26 cellular contexts compared by ENCODE assay signal in the genomic region with DNA sequence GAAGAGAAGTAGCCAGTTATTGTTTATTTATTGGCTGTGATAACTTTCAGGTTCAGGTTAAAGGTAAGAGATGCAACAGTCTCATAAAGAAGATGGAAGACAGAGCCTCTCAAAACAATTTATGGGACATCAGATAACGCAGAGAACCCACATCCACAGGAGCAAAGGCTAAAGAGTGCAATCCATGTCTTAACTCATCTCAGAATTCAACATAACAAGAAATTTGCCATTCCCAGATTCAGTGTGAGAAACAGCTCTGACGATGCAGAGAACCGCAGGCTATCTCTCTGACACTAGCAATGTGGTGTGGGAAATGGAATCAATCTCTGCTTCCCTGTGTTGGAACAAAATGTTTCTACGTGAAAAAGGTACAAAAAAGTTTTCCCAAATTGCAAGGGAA. TPM values are rescaled to one million over a fixed set of nuclear protein-coding genes. Genes with fewer than 3 reads are reported as not detected.
"Had no signal": no experiment of that assay in that cellular context is flagged by ENCODE, and none has a peak within 500 bp of the region (broad histone marks: within the 10 kb centered on the region; RNA-seq: fewer than 3 reads in every experiment).

No MANE protein-coding gene starts in this region.

- H3K27ac Mint-ChIP-seq: stimulated activated effector memory CD8-positive, alpha-beta T cell treated with anti-CD3 and anti-CD28 coated beads, Interleukin-12 subunit alpha, Interleukin-12 subunit beta, amount 100 ng/mL, for 72 hours; stimulated activated naive CD8-positive, alpha-beta T cell treated with anti-CD3 and anti-CD28 coated beads, Interleukin-15, Interleukin-2, amounts not matched to agents 100 ng/mL and 50 ng/mL, for 24 hours had no signal

- H3K4me1 ChIP-seq: left ventricle myocardium inferior, prostate gland, sigmoid colon, tibial artery had no signal

- H3K27me3 Mint-ChIP-seq: natural killer cell treated with Interleukin-12 subunit alpha and Interleukin-12 subunit beta and Interleukin-15 and Interleukin-18, amount 100 ng/mL, for 72 hours; stimulated activated naive CD8-positive, alpha-beta T cell treated with anti-CD3 and anti-CD28 coated beads, Interleukin-15, Interleukin-2, amounts not matched to agents 100 ng/mL and 50 ng/mL, for 24 hours had no signal

- DNase-seq: islet precursor cell; left ventricle myocardium inferior; midbrain; mucosa of descending colon; naive thymus-derived CD4-positive, alpha-beta T cell; ovary; retina; right cardiac atrium; sigmoid colon; spleen; stimulated activated CD4-positive, alpha-beta T cell treated with anti-CD3 and anti-CD28 coated beads, Interleukin-4, amount 100 ng/mL, for 24 hours; stimulated activated naive CD4-positive, alpha-beta T cell; tibial artery; trophoblast cell; upper lobe of right lung had no signal

- H3K9me3 ChIP-seq: left ventricle myocardium inferior, mucosa of descending colon, ovary, prostate gland, sigmoid colon, spleen, suprapubic skin, thoracic aorta, tibial artery, upper lobe of right lung had no signal

- H3K36me3 Mint-ChIP-seq: naive thymus-derived CD4-positive, alpha-beta T cell; natural killer cell treated with Interleukin-12 subunit alpha and Interleukin-12 subunit beta and Interleukin-15 and Interleukin-18, amount 100 ng/mL, for 72 hours had no signal

- H3K27ac ChIP-seq: left ventricle myocardium inferior, ovary, prostate gland, sigmoid colon, suprapubic skin, thoracic aorta, tibial artery, upper lobe of right lung had no signal

- H3K36me3 ChIP-seq: left ventricle myocardium inferior, ovary, prostate gland, sigmoid colon, spleen, suprapubic skin, thoracic aorta, tibial artery, upper lobe of right lung had no signal

- H3K4me3 Mint-ChIP-seq: naive thymus-derived CD4-positive, alpha-beta T cell; natural killer cell treated with Interleukin-12 subunit alpha and Interleukin-12 subunit beta and Interleukin-15 and Interleukin-18, amount 100 ng/mL, for 72 hours; stimulated activated effector memory CD8-positive, alpha-beta T cell treated with anti-CD3 and anti-CD28 coated beads, Interleukin-12 subunit alpha, Interleukin-12 subunit beta, amount 100 ng/mL, for 72 hours; stimulated activated naive CD8-positive, alpha-beta T cell treated with anti-CD3 and anti-CD28 coated beads, Interleukin-15, Interleukin-2, amounts not matched to agents 100 ng/mL and 50 ng/mL, for 24 hours had no signal

- H3K4me3 ChIP-seq: left ventricle myocardium inferior, lung, mucosa of descending colon, ovary, prostate gland, sigmoid colon, spleen, suprapubic skin, thoracic aorta, tibial artery, upper lobe of right lung had no signal

- H3K9me3 Mint-ChIP-seq: natural killer cell treated with Interleukin-12 subunit alpha and Interleukin-12 subunit beta and Interleukin-15 and Interleukin-18, amount 100 ng/mL, for 72 hours; stimulated activated effector memory CD8-positive, alpha-beta T cell treated with anti-CD3 and anti-CD28 coated beads, Interleukin-12 subunit alpha, Interleukin-12 subunit beta, amount 100 ng/mL, for 72 hours; stimulated activated naive CD8-positive, alpha-beta T cell treated with anti-CD3 and anti-CD28 coated beads, Interleukin-15, Interleukin-2, amounts not matched to agents 100 ng/mL and 50 ng/mL, for 24 hours had no signal

- H3K27me3 ChIP-seq: ovary, sigmoid colon, spleen, suprapubic skin, tibial artery, upper lobe of right lung had no signal

RNA-seq across cellular contexts. Expression of a gene that starts 4.2 kb away (rescaled TPM):
- total RNA-seq: kidney epithelial cell, myocyte had no signal
- polyA plus RNA-seq: neural cell had no signal

RNA-seq across cellular contexts. Expression of a gene that starts 18.1 kb away (rescaled TPM):
- total RNA-seq: kidney epithelial cell; lower leg skin; myocyte; natural killer cell treated with Interleukin-12 subunit alpha and Interleukin-12 subunit beta and Interleukin-15 and Interleukin-18, amount 100 ng/mL, for 72 hours; suprapubic skin had no signal
- polyA plus RNA-seq: naive thymus-derived CD4-positive, alpha-beta T cell; neural cell had no signal
